Comparison of ENCODE assay signal across 2 cellular contexts in genomic region chr22:44494497-44494896, GRCh38.
TF ChIP-seq lines count a peak whose summit lies in the region.

No MANE protein-coding gene starts in this region.

TF ChIP-seq in neural cell, 6 proteins besides CTCF, POLR2A, EP300 and RAD21 (continued from another document):
- no peak for TF ChIP-seq REST (IDR thresholded peaks at IDR 0.05; ENCODE audit: borderline replicate concordance)
- TF ChIP-seq SMC3 (conservative IDR thresholded peaks at IDR 0.05; ENCODE audit: poor library complexity) = no peak
- TF ChIP-seq POLR2AphosphoS5 (IDR thresholded peaks at IDR 0.05) = no peak
- no peak for TF ChIP-seq MXI1 (conservative IDR thresholded peaks at IDR 0.05; ENCODE audit: poor library complexity, severe bottlenecking)
- TF ChIP-seq TAF1 (IDR thresholded peaks at IDR 0.05; ENCODE audit: low read depth) = no peak

TF ChIP-seq in WTC11, 78 proteins besides CTCF, POLR2A, EP300 and RAD21:
- TF ChIP-seq ARID4B (CRISPR knock-in tag; IDR thresholded peaks at IDR 0.05; ENCODE audit: borderline replicate concordance) = no peak
- no peak for TF ChIP-seq ZNF121 (CRISPR knock-in tag; IDR thresholded peaks at IDR 0.05)
- no peak for TF ChIP-seq ESRRA (CRISPR knock-in tag; IDR thresholded peaks at IDR 0.05; ENCODE audit: borderline replicate concordance)
- TF ChIP-seq, protein P1, sequence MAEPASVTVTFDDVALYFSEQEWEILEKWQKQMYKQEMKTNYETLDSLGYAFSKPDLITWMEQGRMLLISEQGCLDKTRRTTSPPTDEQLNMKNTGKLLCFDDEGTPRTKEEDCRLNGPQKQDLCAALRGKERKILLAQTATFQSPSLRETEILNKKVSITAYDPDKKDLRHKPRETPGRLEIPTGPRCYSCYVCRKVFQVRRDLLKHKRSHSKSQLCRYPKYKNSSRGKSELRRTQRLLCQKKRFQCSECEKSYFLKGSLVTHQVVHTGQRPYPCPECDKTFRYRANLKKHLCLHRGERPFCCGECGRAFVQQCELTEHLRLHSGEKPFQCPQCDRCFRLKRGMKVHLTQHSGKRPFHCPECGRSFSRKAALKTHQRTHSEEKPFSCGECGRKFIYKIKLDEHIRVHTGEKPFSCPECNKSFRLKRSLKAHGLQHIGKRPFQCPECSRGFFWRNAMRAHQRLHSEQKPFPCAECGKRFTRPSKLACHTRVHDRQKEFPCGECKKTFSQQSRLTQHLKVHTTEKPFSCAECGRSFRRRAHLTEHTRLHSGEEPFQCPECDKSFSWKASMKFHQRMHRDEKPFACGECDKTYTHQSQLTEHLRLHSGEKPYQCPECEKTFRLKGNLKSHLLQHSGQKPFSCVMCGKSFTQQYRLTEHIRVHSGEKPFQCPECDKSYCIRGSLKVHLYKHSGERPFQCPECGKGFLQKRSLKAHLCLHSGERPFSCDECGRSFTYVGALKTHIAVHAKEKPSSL (CRISPR knock-in tag; conservative IDR thresholded peaks at IDR 0.05) = no peak
- TF ChIP-seq GTF2I (CRISPR knock-in tag; conservative IDR thresholded peaks at IDR 0.05) = no peak
- TF ChIP-seq NFYB (CRISPR knock-in tag; conservative IDR thresholded peaks at IDR 0.05; ENCODE audit: low read depth) = no peak
- TF ChIP-seq ZNF281 (CRISPR knock-in tag; IDR thresholded peaks at IDR 0.05) = no peak
- TF ChIP-seq SP1 (CRISPR knock-in tag; conservative IDR thresholded peaks at IDR 0.05) = no peak
- TF ChIP-seq CBFB (CRISPR knock-in tag; IDR thresholded peaks at IDR 0.05; ENCODE audit: low read depth) = no peak
- TF ChIP-seq, protein P2, sequence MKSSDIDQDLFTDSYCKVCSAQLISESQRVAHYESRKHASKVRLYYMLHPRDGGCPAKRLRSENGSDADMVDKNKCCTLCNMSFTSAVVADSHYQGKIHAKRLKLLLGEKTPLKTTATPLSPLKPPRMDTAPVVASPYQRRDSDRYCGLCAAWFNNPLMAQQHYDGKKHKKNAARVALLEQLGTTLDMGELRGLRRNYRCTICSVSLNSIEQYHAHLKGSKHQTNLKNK (CRISPR knock-in tag; IDR thresholded peaks at IDR 0.05) = no peak
- TF ChIP-seq NR1H2 (CRISPR knock-in tag; IDR thresholded peaks at IDR 0.05) = no peak
